Comparison of ENCODE assay signal across 8 cellular contexts in the genomic region with DNA sequence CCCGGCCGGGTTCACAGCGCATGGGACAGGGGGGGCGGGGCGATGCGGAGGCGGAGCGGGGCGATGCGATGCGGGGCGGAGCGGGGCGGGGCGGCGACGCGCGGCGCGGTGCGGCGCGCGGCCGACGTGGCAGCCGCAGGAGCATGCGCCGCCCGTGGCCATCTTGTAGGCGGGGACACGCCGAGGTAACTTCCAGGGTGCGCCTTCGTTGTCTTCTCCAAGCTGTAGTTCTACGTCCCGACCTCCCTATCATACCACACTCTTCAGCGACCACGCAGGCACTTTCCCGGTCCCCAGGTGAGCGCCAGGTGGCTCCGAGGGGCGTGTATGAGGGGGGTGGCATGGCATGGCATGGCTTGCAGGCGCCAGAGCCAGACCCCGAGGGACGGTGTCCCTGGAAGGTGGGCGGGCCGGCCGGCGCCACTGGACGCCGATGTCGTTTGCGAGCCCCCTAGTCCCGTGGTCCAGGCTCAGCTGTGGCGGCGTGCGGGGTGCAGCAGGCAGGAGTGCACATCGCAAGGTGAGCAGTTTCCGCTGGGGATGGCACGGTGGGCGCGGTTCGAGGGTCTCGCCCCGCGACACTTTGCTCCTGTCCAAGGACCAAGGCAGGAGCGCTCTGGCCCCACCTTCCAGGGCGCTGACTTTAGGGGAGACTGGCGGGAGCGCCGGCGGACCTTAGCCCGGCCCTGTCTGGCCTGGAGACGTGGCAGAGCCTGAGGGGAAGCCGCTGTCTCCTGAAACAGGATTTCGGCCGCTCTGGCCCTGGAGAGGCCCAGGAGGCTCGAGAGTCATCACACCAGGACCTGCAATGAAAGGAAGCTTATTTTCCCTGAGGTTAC. TPM values are rescaled to one million over a fixed set of nuclear protein-coding genes. Genes with fewer than 3 reads are reported as not detected.
A peak's percentile ranks its signal among the peaks of the same experiment; 100 is the strongest.
DNase-seq lines count a peak whose midpoint lies in the region; ATAC-seq, FAIRE-seq and TF ChIP-seq lines count a peak whose summit lies in the region.

A gene (plus strand): TSS at position 161 of the 839 bp plus-strand sequence. CDS start 5,840 bp downstream, outside the sequence.

- no peaks in the 10 kb centered on the region for H3K27me3 ChIP-seq in astrocyte (ENCODE audit: insufficient read depth, low read length)
- no peaks in the 10 kb centered on the region for H3K27me3 ChIP-seq in hepatocyte

- TF ChIP-seq CTCF in astrocyte (IDR thresholded peaks at IDR 0.05; ENCODE audit: insufficient read depth, low read depth, low read length) (no peak), hepatocyte (IDR thresholded peaks at IDR 0.05; ENCODE audit: poor library complexity) (no peak), retinal pigment epithelial cell (conservative IDR thresholded peaks at IDR 0.05; ENCODE audit: low read depth, low read length) (no peak)

- peaks cover 14% of the 10 kb centered on the region for H3K9me3 Mint-ChIP-seq in T-helper 2 cell treated with Interferon-gamma antibody and Interleukin-4, amounts not matched to agents 5 μg/mL and 100 μg/mL, for 36 hours
- peaks cover 6% of the 10 kb centered on the region for H3K9me3 Mint-ChIP-seq in astrocyte (ENCODE audit: unreplicated experiment)

- peaks cover 5% of the 10 kb centered on the region for H3K9me3 ChIP-seq in astrocyte (ENCODE audit: insufficient read depth, low read depth, low read length)
- no peaks in the 10 kb centered on the region for H3K9me3 ChIP-seq in hepatocyte (ENCODE audit: low read depth)

- H3K4me1 ChIP-seq in astrocyte (ENCODE audit: insufficient read depth, low read length) (peaks cover 6% of the 10 kb centered on the region), hepatocyte (ENCODE audit: insufficient read depth) (peaks cover 23% of the 10 kb centered on the region)

- peak within 1 kb of the TSS; percentile 81 for H3K27ac Mint-ChIP-seq in T-helper 2 cell treated with Interferon-gamma antibody and Interleukin-4, amounts not matched to agents 5 μg/mL and 100 μg/mL, for 36 hours
- peak within 1 kb of the TSS; percentile 89 for H3K27ac Mint-ChIP-seq in astrocyte (ENCODE audit: unreplicated experiment)

- peaks cover 30% of the 10 kb centered on the region for H3K36me3 Mint-ChIP-seq in T-helper 2 cell treated with Interferon-gamma antibody and Interleukin-4, amounts not matched to agents 5 μg/mL and 100 μg/mL, for 36 hours (ENCODE audit: low read depth)
- H3K36me3 Mint-ChIP-seq in astrocyte (ENCODE audit: low read depth, unreplicated experiment), result peaks cover 14% of the 10 kb centered on the region

- peak within 1 kb of the TSS; percentile 99 for H3K9ac ChIP-seq in astrocyte (ENCODE audit: low read length)

- H2AFZ ChIP-seq in astrocyte (ENCODE audit: low read depth, low read length) (peak within 1 kb of the TSS; percentile 93), hepatocyte (peak within 1 kb of the TSS; percentile 100)

- no peaks in the 10 kb centered on the region for H3K27me3 Mint-ChIP-seq in T-helper 2 cell treated with Interferon-gamma antibody and Interleukin-4, amounts not matched to agents 5 μg/mL and 100 μg/mL, for 36 hours (ENCODE audit: low read depth)
- no peaks in the 10 kb centered on the region for H3K27me3 Mint-ChIP-seq in astrocyte (ENCODE audit: low read depth, unreplicated experiment)

- peaks cover 22% of the 10 kb centered on the region for H3K4me1 Mint-ChIP-seq in T-helper 2 cell treated with Interferon-gamma antibody and Interleukin-4, amounts not matched to agents 5 μg/mL and 100 μg/mL, for 36 hours (ENCODE audit: low read depth)
- H3K4me1 Mint-ChIP-seq in astrocyte (ENCODE audit: low read depth, unreplicated experiment), result peaks cover 13% of the 10 kb centered on the region

- peaks cover 8% of the 10 kb centered on the region for H3K36me3 ChIP-seq in astrocyte (ENCODE audit: insufficient read depth, low read length)
- H3K36me3 ChIP-seq in hepatocyte (replicated peaks; ENCODE audit: insufficient read depth, low read depth), result no peaks in the 10 kb centered on the region

- DNase-seq in NCI-H146 (lab: John Stamatoyannopoulos, UW) (peak; percentile 75), astrocyte (ENCODE audit: low read depth) (peak; percentile 72), hepatocyte (ENCODE audit: low spot score) (peak; percentile 94), retinal pigment epithelial cell (ENCODE audit: low read depth) (peak; percentile 43), cortex of kidney (lab: John Stamatoyannopoulos, UW) (no peak)
- peak; percentile 81 for DNase-seq in T-helper 2 cell treated with Interferon-gamma antibody and Interleukin-4, amounts not matched to agents 5 μg/mL and 100 μg/mL, for 36 hours (ENCODE audit: low spot score)

- peak within 1 kb of the TSS; percentile 90 for H3K4me3 ChIP-seq in astrocyte (ENCODE audit: insufficient read depth, low read depth, low read length)
- H3K4me3 ChIP-seq in hepatocyte, result peak within 1 kb of the TSS; percentile 98
- peak within 1 kb of the TSS; percentile 92 for H3K4me3 ChIP-seq in retinal pigment epithelial cell (ENCODE audit: low read length)

- H3K4me3 Mint-ChIP-seq in T-helper 2 cell treated with Interferon-gamma antibody and Interleukin-4, amounts not matched to agents 5 μg/mL and 100 μg/mL, for 36 hours, result peak within 1 kb of the TSS; percentile 84
- H3K4me3 Mint-ChIP-seq in astrocyte (ENCODE audit: unreplicated experiment), result peak within 1 kb of the TSS; percentile 95

- H3K27ac ChIP-seq in astrocyte (ENCODE audit: low read depth, low read length) (peak within 1 kb of the TSS; percentile 92), hepatocyte (peak within 1 kb of the TSS; percentile 99)

- H3K9me2 ChIP-seq in hepatocyte (replicated peaks; ENCODE audit: insufficient read depth), result no peaks in the 10 kb centered on the region

- peak within 1 kb of the TSS; percentile 88 for H3K4me2 ChIP-seq in astrocyte (ENCODE audit: low read length)
- H3K4me2 ChIP-seq in hepatocyte, result peak within 1 kb of the TSS; percentile 85

- H3K79me2 ChIP-seq in astrocyte (ENCODE audit: insufficient read depth, low read length) (peaks cover 52% of the 10 kb centered on the region), hepatocyte (peaks cover 49% of the 10 kb centered on the region)

- no peak for FAIRE-seq in astrocyte (lab: Jason Lieb, UNC)

- H4K20me1 ChIP-seq in astrocyte (ENCODE audit: insufficient read depth, low read length), result peaks cover 40% of the 10 kb centered on the region
- H4K20me1 ChIP-seq in hepatocyte (ENCODE audit: insufficient read depth, poor library complexity, severe bottlenecking), result peaks cover 44% of the 10 kb centered on the region

- ATAC-seq in GM18499 (IDR thresholded peaks at IDR 0.05; ENCODE audit: insufficient read depth, unreplicated experiment), result peak; percentile 70
- peak; percentile 88 for ATAC-seq in HG02840 (IDR thresholded peaks at IDR 0.05; ENCODE audit: low FRiP score, unreplicated experiment)

- 2% methylated on average over 61 of the region's 80 CpGs for WGBS in hepatocyte (ENCODE audit: low lambda C conversion rate, missing lambda C conversion rate)

RNA-seq across cellular contexts. Expression of the gene that starts here (rescaled TPM):
- total RNA-seq in astrocyte, result 131 and 141 TPM in 2 replicates
- total RNA-seq in hepatocyte, result 84.0 and 105 TPM in 2 replicates
- polyA plus RNA-seq in hepatocyte, result 38.7 and 53.9 TPM in 2 replicates
